8 cellular contexts compared by ENCODE assay signal in genomic region chr19:6126335-6126974, GRCh38. TPM values are rescaled to one million over a fixed set of nuclear protein-coding genes. Genes with fewer than 3 reads are reported as not detected.
DNase-seq lines count a peak whose midpoint lies in the region; ATAC-seq and TF ChIP-seq lines count a peak whose summit lies in the region.

No MANE protein-coding gene starts in this region.

- H4K20me1 ChIP-seq in fibroblast of lung (ENCODE audit: control insufficient read depth, extremely low read depth, insufficient read depth, low read length), result no peaks in the 10 kb centered on the region

- H3K9me3 ChIP-seq in Panc1 (ENCODE audit: control insufficient read depth, insufficient read depth, low read depth, low read length) (no peaks in the 10 kb centered on the region), fibroblast of lung (ENCODE audit: control insufficient read depth, insufficient read depth, low read depth, low read length) (no peaks in the 10 kb centered on the region)

- H3K4me2 ChIP-seq in fibroblast of lung (ENCODE audit: extremely low read depth, insufficient read depth, low read length), result no peak overlapping the region

- H3K27me3 ChIP-seq in Panc1 (ENCODE audit: control insufficient read depth, insufficient read depth, low read length) (no peaks in the 10 kb centered on the region), fibroblast of lung (ENCODE audit: control insufficient read depth, insufficient read depth, low read length) (peaks cover 4% of the 10 kb centered on the region)

- no peak overlapping the region for H3K27ac Mint-ChIP-seq in activated CD8-positive, alpha-beta memory T cell treated with anti-CD3 and anti-CD28 coated beads, Interleukin-2, amount 10 ng/mL, durations not matched to agents 7 days and 5 days
- H3K27ac Mint-ChIP-seq in stimulated activated naive B cell treated with anti-CD40 and anti-IgM and Interleukin-4, amounts not matched to agents 10 μg/mL and 1 μg/mL and 100 μg/mL, for 72 hours, result no peak overlapping the region

- no peaks in the 10 kb centered on the region for H3K4me1 Mint-ChIP-seq in activated CD8-positive, alpha-beta memory T cell treated with anti-CD3 and anti-CD28 coated beads, Interleukin-2, amount 10 ng/mL, durations not matched to agents 7 days and 5 days
- peaks cover 6 to 7% of the 10 kb centered on the region in 2 donors for H3K4me1 Mint-ChIP-seq in stimulated activated naive B cell treated with anti-CD40 and anti-IgM and Interleukin-4, amounts not matched to agents 10 μg/mL and 1 μg/mL and 100 μg/mL, for 72 hours

- no peak overlapping the region for H3K9ac ChIP-seq in fibroblast of lung (ENCODE audit: insufficient read depth, low read length)

- intact Hi-C loops in Panc1 (cut with micrococcal nuclease; ENCODE audit: unreplicated experiment), result loop anchor here (10.0 kb wide), 1 partner anchor 142 kb away; no protein-coding TSS in a partner anchor

- H3K9me3 Mint-ChIP-seq in activated CD8-positive, alpha-beta memory T cell treated with anti-CD3 and anti-CD28 coated beads, Interleukin-2, amount 10 ng/mL, durations not matched to agents 7 days and 5 days (ENCODE audit: low read depth), result peaks cover 2% of the 10 kb centered on the region
- H3K9me3 Mint-ChIP-seq in stimulated activated naive B cell treated with anti-CD40 and anti-IgM and Interleukin-4, amounts not matched to agents 10 μg/mL and 1 μg/mL and 100 μg/mL, for 72 hours, result no peaks in the 10 kb centered on the region

- DNase-seq in activated CD8-positive, alpha-beta memory T cell treated with anti-CD3 and anti-CD28 coated beads, Interleukin-2, amount 10 ng/mL, durations not matched to agents 7 days and 5 days, result no peak
- no peak for DNase-seq in activated CD8-positive, alpha-beta memory T cell treated with anti-CD3 and anti-CD28 coated beads, Interleukin-2, amount 50 U/mL, for 48 hours
- DNase-seq in LNCaP clone FGC (ENCODE audit: low read depth) (peak; percentile 70), Panc1 (ENCODE audit: low read depth, low spot score) (peak; percentile 46), fibroblast of lung (ENCODE audit: low read depth in 2 of 2) (peak; percentile 63 to 72), activated gamma-delta T cell treated with Interleukin-2 at 50 U/mL for 16 hours (no peak), 8988T (no peak)
- no peak for DNase-seq in stimulated activated naive B cell treated with anti-CD40 and anti-IgM and Interleukin-4, amounts not matched to agents 10 μg/mL and 1 μg/mL and 100 μg/mL, for 72 hours

- no peaks in the 10 kb centered on the region for H3K36me3 Mint-ChIP-seq in activated CD8-positive, alpha-beta memory T cell treated with anti-CD3 and anti-CD28 coated beads, Interleukin-2, amount 10 ng/mL, durations not matched to agents 7 days and 5 days
- no peaks in the 10 kb centered on the region for H3K36me3 Mint-ChIP-seq in stimulated activated naive B cell treated with anti-CD40 and anti-IgM and Interleukin-4, amounts not matched to agents 10 μg/mL and 1 μg/mL and 100 μg/mL, for 72 hours

- TF ChIP-seq CTCF in LNCaP clone FGC (IDR thresholded peaks at IDR 0.05; ENCODE audit: control insufficient read depth, extremely low read depth, insufficient read depth) (peak; percentile 65), Panc1 (IDR thresholded peaks at IDR 0.05) (peak; percentile 44), fibroblast of lung (conservative IDR thresholded peaks at IDR 0.05 in 1 of 2, IDR thresholded peaks at IDR 0.05 in 1 of 2; ENCODE audit: low read depth in 1 of 2, low read length in 2 of 2) (peak; percentile 28 to 32)

- no peak overlapping the region for H3K4me3 Mint-ChIP-seq in activated CD8-positive, alpha-beta memory T cell treated with anti-CD3 and anti-CD28 coated beads, Interleukin-2, amount 10 ng/mL, durations not matched to agents 7 days and 5 days
- no peak overlapping the region for H3K4me3 Mint-ChIP-seq in stimulated activated naive B cell treated with anti-CD40 and anti-IgM and Interleukin-4, amounts not matched to agents 10 μg/mL and 1 μg/mL and 100 μg/mL, for 72 hours

- H3K79me2 ChIP-seq in fibroblast of lung (ENCODE audit: control insufficient read depth, insufficient read depth, low read length), result no peaks in the 10 kb centered on the region

- no peak overlapping the region for H3K4me3 ChIP-seq in LNCaP clone FGC (ENCODE audit: low read depth, low read length)
- H3K4me3 ChIP-seq in Panc1 (ENCODE audit: low read depth in 2 of 2, low read length in 2 of 2), result no peak overlapping the region
- H3K4me3 ChIP-seq in fibroblast of lung (replicated peaks in 1 of 4; ENCODE audit: control extremely low read depth in 1 of 4, insufficient read depth in 1 of 4, low read depth in 3 of 4, low read length in 4 of 4), result no peak overlapping the region

- H3K4me1 ChIP-seq in Panc1 (ENCODE audit: control insufficient read depth, insufficient read depth, low read length) (no peaks in the 10 kb centered on the region), fibroblast of lung (ENCODE audit: control insufficient read depth, extremely low read depth, insufficient read depth, low read length) (no peaks in the 10 kb centered on the region)

- in situ Hi-C loops in Panc1 (cut with HindIII; ENCODE audit: low pct_unique_long_range_greater_than_20kb, low sequenced_read_pairs), result no loop called here

- H3K27ac ChIP-seq in Panc1 (ENCODE audit: low read length), result no peak overlapping the region
- H3K27ac ChIP-seq in fibroblast of lung (ENCODE audit: insufficient read depth, low read length), result no peak overlapping the region

- H2AFZ ChIP-seq in fibroblast of lung (ENCODE audit: low read length), result no peak overlapping the region

- POLR2A ChIA-PET in Panc1 (lab: Charles Lee), result no interaction called here

- H3K36me3 ChIP-seq in Panc1 (ENCODE audit: control insufficient read depth, insufficient read depth, low read length), result no peaks in the 10 kb centered on the region
- no peaks in the 10 kb centered on the region for H3K36me3 ChIP-seq in fibroblast of lung (ENCODE audit: control insufficient read depth, insufficient read depth, low read length)

- ATAC-seq in activated CD8-positive, alpha-beta memory T cell treated with anti-CD3 and anti-CD28 coated beads, Interleukin-2, amount 10 ng/mL, durations not matched to agents 7 days and 5 days, result peak; percentile 33
- ATAC-seq in Panc1, result peak; percentile 86
- ATAC-seq in stimulated activated naive B cell treated with anti-CD40 and anti-IgM and Interleukin-4, amounts not matched to agents 10 μg/mL and 1 μg/mL and 100 μg/mL, for 72 hours (replicated peaks), result peak; percentile 55 to 76

- CTCF ChIA-PET in activated CD8-positive, alpha-beta memory T cell treated with anti-CD3 and anti-CD28 coated beads, Interleukin-2, amount 10 ng/mL, durations not matched to agents 7 days and 5 days (lab: Charles Lee), result interaction anchor here (0.6 to 9.8 kb wide), 39 partner anchors 11 to 440 kb away, joined by 3 to 114 read pairs (median 4); partner anchors contain the start of genes ALKBH7 and NDUFA11
- CTCF ChIA-PET in Panc1 (lab: Charles Lee), result interaction anchor here (0.8 to 2.2 kb wide), 5 partner anchors 18 to 78 kb away, joined by 3 to 18 read pairs (median 5); no protein-coding TSS in a partner anchor

- H3K27me3 Mint-ChIP-seq in activated CD8-positive, alpha-beta memory T cell treated with anti-CD3 and anti-CD28 coated beads, Interleukin-2, amount 10 ng/mL, durations not matched to agents 7 days and 5 days, result peaks cover 4% of the 10 kb centered on the region
- H3K27me3 Mint-ChIP-seq in stimulated activated naive B cell treated with anti-CD40 and anti-IgM and Interleukin-4, amounts not matched to agents 10 μg/mL and 1 μg/mL and 100 μg/mL, for 72 hours, result no peaks in the 10 kb centered on the region

- BruUV-seq in Panc1 (replicated peaks; lab: Mats Ljungman, UMichigan), result no TSS peak

RNA-seq across cellular contexts. Expression of gene ACSBG2, which starts 9.0 kb away (rescaled TPM):
- total RNA-seq in activated CD8-positive, alpha-beta memory T cell treated with anti-CD3 and anti-CD28 coated beads, Interleukin-2, amount 10 ng/mL, durations not matched to agents 7 days and 5 days, result not detected
- total RNA-seq in Panc1 (2021; ENCODE audit: unreplicated experiment) (not detected), fibroblast of lung (not detected in 2 replicates)
- not detected for polyA plus RNA-seq in Panc1 (2012; ENCODE audit: insufficient read length)
- polyA plus RNA-seq in fibroblast of lung, result not detected in 2 replicates
- polyA plus RNA-seq in fibroblast of lung (2012), result not detected in 2 replicates
- polyA minus RNA-seq in fibroblast of lung (ENCODE audit: low replicate concordance), result not detected in 2 replicates

RNA-seq across cellular contexts. Expression of gene RFX2, which starts 16.2 kb away (rescaled TPM):
- total RNA-seq in activated CD8-positive, alpha-beta memory T cell treated with anti-CD3 and anti-CD28 coated beads, Interleukin-2, amount 10 ng/mL, durations not matched to agents 7 days and 5 days, result 10 to 100 TPM in 1 of 2 experiments, 1 to 10 TPM in 1; 9.8 to 11.7 TPM
- 8.0 TPM for total RNA-seq in Panc1 (2021; ENCODE audit: unreplicated experiment)
- polyA plus RNA-seq in Panc1 (2012; ENCODE audit: insufficient read length), result 7.3 TPM
- 5.9 and 9.6 TPM in 2 replicates for total RNA-seq in fibroblast of lung
- 2.5 and 4.4 TPM in 2 replicates for polyA plus RNA-seq in fibroblast of lung
- 3.6 and 4.7 TPM in 2 replicates for polyA plus RNA-seq in fibroblast of lung (2012)
- polyA minus RNA-seq in fibroblast of lung (ENCODE audit: low replicate concordance), result 21.3 and 23.8 TPM in 2 replicates

Comparison
In these comparisons a context has a peak if more than half of its experiments do, and no peak if none do; other contexts are left out.
1. ATAC-seq: peak in every context shown above with its lines; median percentile 86 in Panc1; 66 in stimulated activated naive B cell treated with anti-CD40 and anti-IgM and Interleukin-4, amounts not matched to agents 10 μg/mL and 1 μg/mL and 100 μg/mL, for 72 hours; 33 in activated CD8-positive, alpha-beta memory T cell treated with anti-CD3 and anti-CD28 coated beads, Interleukin-2, amount 10 ng/mL, durations not matched to agents 7 days and 5 days.
2. DNase-seq: peak in LNCaP clone FGC (single experiment), Panc1 (single experiment) and fibroblast of lung (2 of 2); none in activated CD8-positive, alpha-beta memory T cell treated with anti-CD3 and anti-CD28 coated beads, Interleukin-2, amount 10 ng/mL, durations not matched to agents 7 days and 5 days (single experiment), activated CD8-positive, alpha-beta memory T cell treated with anti-CD3 and anti-CD28 coated beads, Interleukin-2, amount 50 U/mL, for 48 hours (single experiment), stimulated activated naive B cell treated with anti-CD40 and anti-IgM and Interleukin-4, amounts not matched to agents 10 μg/mL and 1 μg/mL and 100 μg/mL, for 72 hours (single experiment), activated gamma-delta T cell treated with Interleukin-2 at 50 U/mL for 16 hours (single experiment) and 8988T (single experiment).
3. Peak in every context shown above with its lines, with median percentiles within 50 percentile points of each other: CTCF ChIP-seq.